ENCODE assay signal across 1 cellular context in the genomic region with DNA sequence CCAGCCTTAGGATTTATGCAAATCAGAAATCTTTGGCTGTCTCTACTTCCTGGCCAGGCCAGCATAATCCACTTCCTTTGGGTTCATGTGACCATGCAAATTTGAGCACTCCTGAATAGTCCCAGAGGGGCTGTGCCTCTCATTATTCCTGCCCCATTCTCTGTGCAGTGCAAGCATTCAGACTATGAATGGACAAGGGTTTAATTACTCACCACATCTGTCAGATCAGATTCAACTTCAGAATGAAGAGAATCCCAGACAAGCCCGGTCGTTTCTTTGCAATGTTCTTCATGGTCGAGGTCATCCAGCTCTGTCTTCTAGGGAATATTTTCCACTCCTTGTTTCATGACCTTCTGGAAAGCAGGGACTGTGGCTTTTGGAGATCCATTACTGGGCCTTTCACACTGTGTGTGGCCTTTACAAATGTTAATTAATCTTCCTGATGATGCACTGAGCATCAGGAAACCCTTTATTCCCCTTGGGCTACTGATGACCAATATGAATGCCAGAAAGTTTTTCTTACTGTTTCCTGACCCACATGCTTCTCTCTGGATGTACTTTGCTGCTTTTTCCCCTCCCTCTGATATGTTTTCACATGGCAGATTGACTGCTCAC.
TF ChIP-seq lines count a peak whose summit lies in the region.

No MANE protein-coding gene starts in this region.

TF ChIP-seq in H1, 55 proteins besides CTCF, POLR2A, EP300 and RAD21:
- TF ChIP-seq ZNF274 (IDR thresholded peaks at IDR 0.05; ENCODE audit: borderline replicate concordance, extremely low read depth, low read length) (no peak), BRCA1 (IDR thresholded peaks at IDR 0.05; ENCODE audit: low read depth, low read length) (no peak), POLR2AphosphoS5 (IDR thresholded peaks at IDR 0.05; ENCODE audit: low read depth, low read length) (no peak), EZH2 (IDR thresholded peaks at IDR 0.05; ENCODE audit: low read depth, low read length, severe bottlenecking) (no peak), NANOG (IDR thresholded peaks at IDR 0.05; ENCODE audit: insufficient read depth, low read depth, low read length, poor library complexity, severe bottlenecking) (no peak), HDAC6 (IDR thresholded peaks at IDR 0.05; ENCODE audit: low read depth, low read length) (no peak), PHF8 (conservative IDR thresholded peaks at IDR 0.05; ENCODE audit: low read depth, low read length) (no peak), CBX8 (IDR thresholded peaks at IDR 0.05; ENCODE audit: borderline replicate concordance, low read depth, low read length) (no peak), EGR1 (IDR thresholded peaks at IDR 0.05; ENCODE audit: borderline replicate concordance, low read depth, low read length) (no peak), TBP (IDR thresholded peaks at IDR 0.05; ENCODE audit: low read depth, low read length) (no peak), TEAD4 (IDR thresholded peaks at IDR 0.05; ENCODE audit: low read depth, low read length) (no peak), SIN3A (conservative IDR thresholded peaks at IDR 0.05 in 1 of 2, IDR thresholded peaks at IDR 0.05 in 1 of 2; ENCODE audit: low read depth in 1 of 2, low read length in 2 of 2) (no peak), BACH1 (IDR thresholded peaks at IDR 0.05; ENCODE audit: low read length) (no peak), CHD1 (IDR thresholded peaks at IDR 0.05; ENCODE audit: low read depth, low read length) (no peak), SIRT6 (IDR thresholded peaks at IDR 0.05; ENCODE audit: low read length) (no peak), GABPA (IDR thresholded peaks at IDR 0.05; ENCODE audit: borderline replicate concordance, insufficient read depth, low read length) (no peak)
- TF ChIP-seq, protein P1, sequence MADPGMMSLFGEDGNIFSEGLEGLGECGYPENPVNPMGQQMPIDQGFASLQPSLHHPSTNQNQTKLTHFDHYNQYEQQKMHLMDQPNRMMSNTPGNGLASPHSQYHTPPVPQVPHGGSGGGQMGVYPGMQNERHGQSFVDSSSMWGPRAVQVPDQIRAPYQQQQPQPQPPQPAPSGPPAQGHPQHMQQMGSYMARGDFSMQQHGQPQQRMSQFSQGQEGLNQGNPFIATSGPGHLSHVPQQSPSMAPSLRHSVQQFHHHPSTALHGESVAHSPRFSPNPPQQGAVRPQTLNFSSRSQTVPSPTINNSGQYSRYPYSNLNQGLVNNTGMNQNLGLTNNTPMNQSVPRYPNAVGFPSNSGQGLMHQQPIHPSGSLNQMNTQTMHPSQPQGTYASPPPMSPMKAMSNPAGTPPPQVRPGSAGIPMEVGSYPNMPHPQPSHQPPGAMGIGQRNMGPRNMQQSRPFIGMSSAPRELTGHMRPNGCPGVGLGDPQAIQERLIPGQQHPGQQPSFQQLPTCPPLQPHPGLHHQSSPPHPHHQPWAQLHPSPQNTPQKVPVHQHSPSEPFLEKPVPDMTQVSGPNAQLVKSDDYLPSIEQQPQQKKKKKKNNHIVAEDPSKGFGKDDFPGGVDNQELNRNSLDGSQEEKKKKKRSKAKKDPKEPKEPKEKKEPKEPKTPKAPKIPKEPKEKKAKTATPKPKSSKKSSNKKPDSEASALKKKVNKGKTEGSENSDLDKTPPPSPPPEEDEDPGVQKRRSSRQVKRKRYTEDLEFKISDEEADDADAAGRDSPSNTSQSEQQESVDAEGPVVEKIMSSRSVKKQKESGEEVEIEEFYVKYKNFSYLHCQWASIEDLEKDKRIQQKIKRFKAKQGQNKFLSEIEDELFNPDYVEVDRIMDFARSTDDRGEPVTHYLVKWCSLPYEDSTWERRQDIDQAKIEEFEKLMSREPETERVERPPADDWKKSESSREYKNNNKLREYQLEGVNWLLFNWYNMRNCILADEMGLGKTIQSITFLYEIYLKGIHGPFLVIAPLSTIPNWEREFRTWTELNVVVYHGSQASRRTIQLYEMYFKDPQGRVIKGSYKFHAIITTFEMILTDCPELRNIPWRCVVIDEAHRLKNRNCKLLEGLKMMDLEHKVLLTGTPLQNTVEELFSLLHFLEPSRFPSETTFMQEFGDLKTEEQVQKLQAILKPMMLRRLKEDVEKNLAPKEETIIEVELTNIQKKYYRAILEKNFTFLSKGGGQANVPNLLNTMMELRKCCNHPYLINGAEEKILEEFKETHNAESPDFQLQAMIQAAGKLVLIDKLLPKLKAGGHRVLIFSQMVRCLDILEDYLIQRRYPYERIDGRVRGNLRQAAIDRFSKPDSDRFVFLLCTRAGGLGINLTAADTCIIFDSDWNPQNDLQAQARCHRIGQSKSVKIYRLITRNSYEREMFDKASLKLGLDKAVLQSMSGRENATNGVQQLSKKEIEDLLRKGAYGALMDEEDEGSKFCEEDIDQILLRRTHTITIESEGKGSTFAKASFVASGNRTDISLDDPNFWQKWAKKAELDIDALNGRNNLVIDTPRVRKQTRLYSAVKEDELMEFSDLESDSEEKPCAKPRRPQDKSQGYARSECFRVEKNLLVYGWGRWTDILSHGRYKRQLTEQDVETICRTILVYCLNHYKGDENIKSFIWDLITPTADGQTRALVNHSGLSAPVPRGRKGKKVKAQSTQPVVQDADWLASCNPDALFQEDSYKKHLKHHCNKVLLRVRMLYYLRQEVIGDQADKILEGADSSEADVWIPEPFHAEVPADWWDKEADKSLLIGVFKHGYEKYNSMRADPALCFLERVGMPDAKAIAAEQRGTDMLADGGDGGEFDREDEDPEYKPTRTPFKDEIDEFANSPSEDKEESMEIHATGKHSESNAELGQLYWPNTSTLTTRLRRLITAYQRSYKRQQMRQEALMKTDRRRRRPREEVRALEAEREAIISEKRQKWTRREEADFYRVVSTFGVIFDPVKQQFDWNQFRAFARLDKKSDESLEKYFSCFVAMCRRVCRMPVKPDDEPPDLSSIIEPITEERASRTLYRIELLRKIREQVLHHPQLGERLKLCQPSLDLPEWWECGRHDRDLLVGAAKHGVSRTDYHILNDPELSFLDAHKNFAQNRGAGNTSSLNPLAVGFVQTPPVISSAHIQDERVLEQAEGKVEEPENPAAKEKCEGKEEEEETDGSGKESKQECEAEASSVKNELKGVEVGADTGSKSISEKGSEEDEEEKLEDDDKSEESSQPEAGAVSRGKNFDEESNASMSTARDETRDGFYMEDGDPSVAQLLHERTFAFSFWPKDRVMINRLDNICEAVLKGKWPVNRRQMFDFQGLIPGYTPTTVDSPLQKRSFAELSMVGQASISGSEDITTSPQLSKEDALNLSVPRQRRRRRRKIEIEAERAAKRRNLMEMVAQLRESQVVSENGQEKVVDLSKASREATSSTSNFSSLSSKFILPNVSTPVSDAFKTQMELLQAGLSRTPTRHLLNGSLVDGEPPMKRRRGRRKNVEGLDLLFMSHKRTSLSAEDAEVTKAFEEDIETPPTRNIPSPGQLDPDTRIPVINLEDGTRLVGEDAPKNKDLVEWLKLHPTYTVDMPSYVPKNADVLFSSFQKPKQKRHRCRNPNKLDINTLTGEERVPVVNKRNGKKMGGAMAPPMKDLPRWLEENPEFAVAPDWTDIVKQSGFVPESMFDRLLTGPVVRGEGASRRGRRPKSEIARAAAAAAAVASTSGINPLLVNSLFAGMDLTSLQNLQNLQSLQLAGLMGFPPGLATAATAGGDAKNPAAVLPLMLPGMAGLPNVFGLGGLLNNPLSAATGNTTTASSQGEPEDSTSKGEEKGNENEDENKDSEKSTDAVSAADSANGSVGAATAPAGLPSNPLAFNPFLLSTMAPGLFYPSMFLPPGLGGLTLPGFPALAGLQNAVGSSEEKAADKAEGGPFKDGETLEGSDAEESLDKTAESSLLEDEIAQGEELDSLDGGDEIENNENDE (IDR thresholded peaks at IDR 0.05; ENCODE audit: insufficient replicate concordance, low read length): no peak
- TF ChIP-seq, protein P2, sequence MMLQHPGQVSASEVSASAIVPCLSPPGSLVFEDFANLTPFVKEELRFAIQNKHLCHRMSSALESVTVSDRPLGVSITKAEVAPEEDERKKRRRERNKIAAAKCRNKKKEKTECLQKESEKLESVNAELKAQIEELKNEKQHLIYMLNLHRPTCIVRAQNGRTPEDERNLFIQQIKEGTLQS (IDR thresholded peaks at IDR 0.05; ENCODE audit: insufficient read depth, low read depth, low read length): no peak
- TF ChIP-seq, protein P3, sequence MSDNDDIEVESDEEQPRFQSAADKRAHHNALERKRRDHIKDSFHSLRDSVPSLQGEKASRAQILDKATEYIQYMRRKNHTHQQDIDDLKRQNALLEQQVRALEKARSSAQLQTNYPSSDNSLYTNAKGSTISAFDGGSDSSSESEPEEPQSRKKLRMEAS (IDR thresholded peaks at IDR 0.05): no peak
- TF ChIP-seq, protein P4, sequence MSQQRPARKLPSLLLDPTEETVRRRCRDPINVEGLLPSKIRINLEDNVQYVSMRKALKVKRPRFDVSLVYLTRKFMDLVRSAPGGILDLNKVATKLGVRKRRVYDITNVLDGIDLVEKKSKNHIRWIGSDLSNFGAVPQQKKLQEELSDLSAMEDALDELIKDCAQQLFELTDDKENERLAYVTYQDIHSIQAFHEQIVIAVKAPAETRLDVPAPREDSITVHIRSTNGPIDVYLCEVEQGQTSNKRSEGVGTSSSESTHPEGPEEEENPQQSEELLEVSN (IDR thresholded peaks at IDR 0.05): no peak
TF ChIP-seq in H1: peak in this region for 0.
